Comparison of ENCODE assay signal across 10 cellular contexts in the genomic region with DNA sequence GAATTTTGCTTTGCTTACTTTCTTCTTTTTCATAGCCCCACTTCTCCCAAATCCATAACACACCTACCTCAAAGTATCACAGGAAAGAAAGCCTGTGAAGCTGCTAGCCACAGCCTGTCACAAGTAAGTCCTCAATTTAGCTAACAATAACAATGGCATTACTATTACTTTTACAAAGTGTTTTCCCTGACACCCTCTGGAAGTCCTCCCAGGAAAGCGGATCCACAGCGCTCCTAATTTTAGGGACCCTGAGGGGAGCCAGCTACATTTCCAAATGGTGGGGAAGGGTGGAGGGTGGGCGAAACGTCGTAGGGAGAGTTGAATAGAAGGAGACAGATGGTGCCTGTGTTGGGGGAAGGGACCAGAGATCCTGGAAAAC. TPM values are rescaled to one million over a fixed set of nuclear protein-coding genes. Genes with fewer than 3 reads are reported as not detected.
DNase-seq lines count a peak whose midpoint lies in the region; ATAC-seq, FAIRE-seq and TF ChIP-seq lines count a peak whose summit lies in the region.
"Had no signal": no experiment of that assay in that cellular context is flagged by ENCODE, and none has a peak within 500 bp of the region (broad histone marks: within the 10 kb centered on the region; RNA-seq: fewer than 3 reads in every experiment).

No MANE protein-coding gene starts in this region.

- no peak for FAIRE-seq in pancreas (lab: Jason Lieb, UNC)

- intact Hi-C loops in esophagus squamous epithelium (cut with DNase I) (no loop called here), pancreas (cut with DNase I) (loop anchor here in 1 of 3 donors (10.0 kb wide), 1 partner anchor 74 kb away; no protein-coding TSS in a partner anchor)

- H3K27me3 ChIP-seq in SJSA1 (replicated peaks) (no peaks in the 10 kb centered on the region), esophagus squamous epithelium (peaks cover 0 to 62% (median 3%) of the 10 kb centered on the region in 4 donors), pancreas (no peaks in the 10 kb centered on the region)

- H3K27ac ChIP-seq in SJSA1 = 0 out of 2 replicates have a peak overlapping the region, but pooled peaks have one; percentile 2
- peak overlapping the region in 3 of 4 donors; percentile 72 to 73 (median 72) for H3K27ac ChIP-seq in esophagus squamous epithelium
- H3K27ac ChIP-seq in pancreas = peak overlapping the region; percentile 3 to 81 (median 40)
- H3K27ac ChIP-seq: heart left ventricle had no signal

- H3K36me3 ChIP-seq in SJSA1 (peaks cover 3% of the 10 kb centered on the region; the same call in 1 of the 2 replicates), esophagus squamous epithelium (no peaks in the 10 kb centered on the region), pancreas (no peaks in the 10 kb centered on the region)
- H3K36me3 ChIP-seq: heart left ventricle had no signal

- no peak for DNase-seq in GM12864 (ENCODE audit: low read depth)
- no peak for DNase-seq in SJSA1 (ENCODE audit: low read depth in 1 of 2, low spot score in 2 of 2)
- no peak for DNase-seq in esophagus squamous epithelium (lab: John Stamatoyannopoulos, UW)
- DNase-seq in pancreas = no peak
- DNase-seq in HCEC 1CT = no peak
- DNase-seq in D341Med (ENCODE audit: low spot score) = no peak
- no peak for DNase-seq in GOT3 (lab: John Stamatoyannopoulos, UW)
- DNase-seq in activated CD4-positive, alpha-beta T cell treated with anti-CD3 and anti-CD28 coated beads, Interleukin-2, amount 50 U/mL, for 4 hours = no peak
- DNase-seq: NCI-H446 had no signal

- TF ChIP-seq CTCF in GM12864 (IDR thresholded peaks at IDR 0.05; ENCODE audit: low read depth, low read length, missing control alignments) (no peak), esophagus squamous epithelium (IDR thresholded peaks at IDR 0.05) (no peak), pancreas (IDR thresholded peaks at IDR 0.05) (no peak)

- H3K4me1 ChIP-seq in SJSA1 (replicated peaks) (peaks cover 47% of the 10 kb centered on the region), esophagus squamous epithelium (peaks cover 5 to 51% (median 19%) of the 10 kb centered on the region in 3 donors), pancreas (peaks cover 7 to 30% (median 13%) of the 10 kb centered on the region in 3 donors)

- ATAC-seq in pancreas = no peak

- 11 to 21% methylated on average over 4 to 5 of the region's 5 CpGs for WGBS in esophagus squamous epithelium, 2 donors
- WGBS in pancreas, 2 donors = 12% methylated on average over 5 of the region's 5 CpGs

- H3K9me3 ChIP-seq in SJSA1 (replicated peaks) (no peaks in the 10 kb centered on the region; the same call in 1 of the 2 replicates), esophagus squamous epithelium (no peaks in the 10 kb centered on the region), pancreas (no peaks in the 10 kb centered on the region)

- peak overlapping the region; percentile 58 for H3K4me3 ChIP-seq in GM12864 (ENCODE audit: low read depth, low read length)
- peak overlapping the region; percentile 93 for H3K4me3 ChIP-seq in SJSA1
- H3K4me3 ChIP-seq in esophagus squamous epithelium = peak overlapping the region; percentile 61 to 75 (median 72)
- peak overlapping the region in 3 of 4 donors; percentile 79 to 93 (median 81) for H3K4me3 ChIP-seq in pancreas

- no peak for TF ChIP-seq POLR2A in esophagus squamous epithelium (IDR thresholded peaks at IDR 0.05)

RNA-seq across cellular contexts. Expression of gene WWC1, which starts 0.6 kb away (rescaled TPM):
- 13.2 and 21.3 TPM in 2 replicates for total RNA-seq in SJSA1 (2014; rRNA removed; shearing (Covaris generic))
- total RNA-seq in esophagus squamous epithelium (10 to 100 TPM; 14.4 to 25.0 (median 16.1) TPM), pancreas (10 to 100 TPM; 36.4 to 54.2 (median 41.8) TPM)
- polyA plus RNA-seq in pancreas = 10 to 100 TPM; 35.0 to 38.5 TPM

Comparison
In these comparisons a context has a peak if more than half of its experiments do, and no peak if none do; other contexts are left out.
1. H3K27ac ChIP-seq: peak in every context shown above with its lines; median percentile 72 in esophagus squamous epithelium; 40 in pancreas; 2 in SJSA1.